15 cellular contexts compared by ENCODE assay signal in genomic region chr13:99332456-99332855, GRCh38. TPM values are rescaled to one million over a fixed set of nuclear protein-coding genes. Genes with fewer than 3 reads are reported as not detected.
DNase-seq lines count a peak whose midpoint lies in the region; ATAC-seq, FAIRE-seq and TF ChIP-seq lines count a peak whose summit lies in the region.
"Had no signal": no experiment of that assay in that cellular context is flagged by ENCODE, and none has a peak within 500 bp of the region (broad histone marks: within the 10 kb centered on the region; RNA-seq: fewer than 3 reads in every experiment).

No MANE protein-coding gene starts in this region.

- H3K36me3 ChIP-seq in HepG2 (replicated peaks in 1 of 2; ENCODE audit: control insufficient read depth in 1 of 2, insufficient read depth in 2 of 2, low read length in 2 of 2): peaks cover 1 to 4% of the 10 kb centered on the region in 2 experiments; a peak in 1 of 5 replicates
- H3K36me3 ChIP-seq: cardiac muscle cell had no signal

- in situ Hi-C loops in HepG2 (cut with HindIII; ENCODE audit: extremely low pct_ligation_motif_present, low pct_unique_long_range_greater_than_20kb): no loop called here

- peaks cover 20% of the 10 kb centered on the region for H3K4me1 ChIP-seq in HepG2 (ENCODE audit: insufficient read depth, low read length)

- peak; percentile 47 for DNase-seq in HepG2 (ENCODE audit: low spot score)
- DNase-seq in NCI-H1436 treated with DMSO at 0.1 percent for 48 hours (lab: John Stamatoyannopoulos, UW): no peak
- DNase-seq in hepatic stellate cell (ENCODE audit: low spot score): no peak
- no peak for DNase-seq in MV-4-11 (lab: John Stamatoyannopoulos, UW)
- DNase-seq in NCI-H2107 (lab: John Stamatoyannopoulos, UW): no peak
- DNase-seq: activated CD4-positive, alpha-beta T cell treated with anti-CD3 and anti-CD28 coated beads, Interleukin-2, amount 50 U/mL, for 4 hours; NCI-H1048; NCI-H446 treated with DMSO at 0.1 percent for 48 hours; stimulated activated CD4-positive, alpha-beta T cell treated with anti-CD3 and anti-CD28 coated beads, Interleukin-4, amount 100 ng/mL, for 4 hours; T-helper 9 cell had no signal

- no peak overlapping the region for H3K9ac ChIP-seq in HepG2 (ENCODE audit: insufficient read depth, low read depth, low read length)

- CTCF ChIA-PET in HepG2 (lab: Yijun Ruan, JAX; ENCODE audit: low intra/inter-chr PET ratio, low total read pairs): no interaction called here

- H3K9me3 ChIP-seq in HepG2 (ENCODE audit: low read length): no peaks in the 10 kb centered on the region

- no peak for FAIRE-seq in HepG2 (lab: Jason Lieb, UNC)
- FAIRE-seq: keratinocyte had no signal

- H3K4me2 ChIP-seq in HepG2 (ENCODE audit: low read depth, low read length): 0 out of 2 replicates have a peak overlapping the region, but pooled peaks have one; percentile 4

- no peaks in the 10 kb centered on the region for H3K79me2 ChIP-seq in HepG2 (ENCODE audit: insufficient read depth, low read length)

- TF ChIP-seq POLR2A in HepG2 (IDR thresholded peaks at IDR 0.05; ENCODE audit: insufficient read depth in 1 of 2, low read depth in 2 of 2, low read length in 2 of 2): no peak

- 40% methylated on average over 9 of the region's 9 CpGs for WGBS in HepG2 (ENCODE audit: low lambda C conversion rate)

- POLR2A ChIA-PET in HepG2 (lab: Yijun Ruan, JAX): no interaction called here

- no peak for TF ChIP-seq RAD21 in HepG2 (CRISPR knock-in tag; IDR thresholded peaks at IDR 0.05)

- no peak overlapping the region for H2AFZ ChIP-seq in HepG2 (ENCODE audit: low read length)

- H3K4me3 ChIP-seq in HepG2 (replicated peaks in 1 of 3; ENCODE audit: insufficient read depth in 1 of 3, low read depth in 2 of 3, low read length in 3 of 3): no peak overlapping the region
- H3K4me3 ChIP-seq: cardiac muscle cell had no signal

- no peaks in the 10 kb centered on the region for H3K27me3 ChIP-seq in HepG2 (ENCODE audit: control insufficient read depth in 1 of 2, insufficient read depth in 2 of 2, low read length in 2 of 2)
- H3K27me3 ChIP-seq: cardiac muscle cell had no signal

- intact Hi-C loops in HepG2 (cut with micrococcal nuclease; ENCODE audit: unreplicated experiment): no loop called here

- TF ChIP-seq EP300 in HepG2 (IDR thresholded peaks at IDR 0.05; ENCODE audit: low read depth in 2 of 2, low read length in 2 of 2): peak in 1 of 2 experiments; percentile 35; a peak in 1 of 4 replicates
- no peak for TF ChIP-seq EP300 in HepG2 (CRISPR knock-in tag; IDR thresholded peaks at IDR 0.05; ENCODE audit: borderline replicate concordance)

- ATAC-seq in GM18870 (IDR thresholded peaks at IDR 0.05; ENCODE audit: unreplicated experiment) (peak; percentile 6), GM21381 (IDR thresholded peaks at IDR 0.05; ENCODE audit: unreplicated experiment) (peak; percentile 12), HG03442 (IDR thresholded peaks at IDR 0.05; ENCODE audit: unreplicated experiment) (peak; percentile 12), HepG2 (peak; percentile 85)

- no peaks in the 10 kb centered on the region for H4K20me1 ChIP-seq in HepG2 (ENCODE audit: insufficient read depth, low read length)

- no peak for TF ChIP-seq CTCF in HepG2 (CRISPR knock-in tag; IDR thresholded peaks at IDR 0.05)

- no TSS peak for BruUV-seq in HepG2 (replicated peaks; lab: Mats Ljungman, UMichigan)

- H3K27ac ChIP-seq in HepG2 (ENCODE audit: extremely low read length, insufficient read depth, low read length): peak overlapping the region; percentile 67
- H3K27ac ChIP-seq: cardiac muscle cell had no signal

TF ChIP-seq in HepG2, 621 proteins besides CTCF, POLR2A, EP300 and RAD21 (continues in another document):
- TF ChIP-seq ZNF615 (CRISPR knock-in tag; IDR thresholded peaks at IDR 0.05; ENCODE audit: borderline replicate concordance): no peak
- no peak for TF ChIP-seq ZFP1 (CRISPR knock-in tag; IDR thresholded peaks at IDR 0.05)
- 0 out of 2 replicates have a peak, but pooled peaks have one; percentile 22 for TF ChIP-seq ZNF350 (CRISPR knock-in tag; IDR thresholded peaks at IDR 0.05; ENCODE audit: borderline replicate concordance, low read depth)
- peak; percentile 52; the same call in 1 of the 2 replicates for TF ChIP-seq MAX (IDR thresholded peaks at IDR 0.05)
- no peak for TF ChIP-seq ZNF674 (CRISPR knock-in tag; IDR thresholded peaks at IDR 0.05; ENCODE audit: low read depth)
- TF ChIP-seq AHR (CRISPR knock-in tag; IDR thresholded peaks at IDR 0.05): no peak
- no peak for TF ChIP-seq ZNF430 (CRISPR knock-in tag; IDR thresholded peaks at IDR 0.05)
- peak; percentile 59; the same call in 1 of the 2 replicates for TF ChIP-seq ZBTB7B (CRISPR knock-in tag; IDR thresholded peaks at IDR 0.05)
- TF ChIP-seq THRA (CRISPR knock-in tag; IDR thresholded peaks at IDR 0.05; ENCODE audit: borderline replicate concordance): peak; percentile 54; the same call in 1 of the 2 replicates
- TF ChIP-seq RARA (CRISPR knock-in tag; IDR thresholded peaks at IDR 0.05): 0 out of 2 replicates have a peak, but pooled peaks have one; percentile 21
- no peak for TF ChIP-seq MLLT10 (CRISPR knock-in tag; IDR thresholded peaks at IDR 0.05)
- TF ChIP-seq SALL1 (CRISPR knock-in tag; IDR thresholded peaks at IDR 0.05): peak; percentile 61; the same call in 1 of the 2 replicates
- peak; percentile 50 for TF ChIP-seq ZNF687 (CRISPR knock-in tag; IDR thresholded peaks at IDR 0.05)
- TF ChIP-seq HNF4A (CRISPR knock-in tag; IDR thresholded peaks at IDR 0.05): peak; percentile 68

RNA-seq across cellular contexts. Expression of gene GPR183, which starts 25.3 kb away (rescaled TPM):
- not detected in 2 replicates for total RNA-seq in HepG2 (2016; rRNA removed; fragmentation: Illumina TruSeq; extraction: Trizol)
- not detected in 2 replicates for total RNA-seq in HepG2 (2016; cell fraction: cytosol; rRNA removed; fragmentation: Illumina TruSeq; extraction: Trizol; ENCODE audit: low read depth)
- not detected in 2 replicates for total RNA-seq in HepG2 (2016; cell fraction: insoluble cytoplasmic fraction; rRNA removed; fragmentation: Illumina TruSeq; extraction: Trizol)
- total RNA-seq in HepG2 (2016; cell fraction: membrane; rRNA removed; fragmentation: Illumina TruSeq; extraction: Trizol): not detected in 2 replicates
- not detected in 2 replicates for total RNA-seq in HepG2 (2016; cell fraction: nucleus; rRNA removed; fragmentation: Illumina TruSeq; extraction: Trizol)
- polyA plus RNA-seq in HepG2 (2011; rRNA removed): not detected in 2 replicates
- not detected in 2 replicates for polyA plus RNA-seq in HepG2 (2011; cell fraction: cytosol; rRNA removed)
- not detected in 2 replicates for polyA plus RNA-seq in HepG2 (2011; cell fraction: nucleus; rRNA removed)
- 0.08 TPM in 1 of 2 replicates, not detected in the other for polyA plus RNA-seq in HepG2 (2012)
- polyA plus RNA-seq in HepG2 (2016; cell fraction: cytosol; fragmentation: Illumina TruSeq; extraction: Trizol; ENCODE audit: low read depth): not detected in 2 replicates
- polyA plus RNA-seq in HepG2 (2016; cell fraction: insoluble cytoplasmic fraction; fragmentation: Illumina TruSeq; extraction: Trizol; ENCODE audit: low read depth): not detected in 2 replicates
- not detected in 2 replicates for polyA plus RNA-seq in HepG2 (2016; cell fraction: membrane; fragmentation: Illumina TruSeq; extraction: Trizol; ENCODE audit: low read depth)
- polyA plus RNA-seq in HepG2 (2016; cell fraction: nucleus; fragmentation: Illumina TruSeq; extraction: Trizol; ENCODE audit: insufficient read depth, low read depth): not detected in 2 replicates
- polyA minus RNA-seq in HepG2 (2011; rRNA and poly(A)+ RNA removed; ENCODE audit: low replicate concordance): not detected in 2 replicates
- not detected in 2 replicates for polyA minus RNA-seq in HepG2 (2011; cell fraction: cytosol; rRNA and poly(A)+ RNA removed)
- 0.26 TPM in 1 of 2 replicates, not detected in the other for polyA minus RNA-seq in HepG2 (2011; cell fraction: nucleus; rRNA and poly(A)+ RNA removed)
- polyA plus RNA-seq: keratinocyte had no signal

Comparison
In these comparisons a context has a peak if more than half of its experiments do, and no peak if none do; other contexts are left out.
1. ATAC-seq: peak in every context shown above with its lines; median percentile 85 in HepG2; 12 in GM21381; 12 in HG03442; 6 in GM18870.